Comparison of ENCODE assay signal across 9 cellular contexts in genomic region chr12:63294327-63294632, GRCh38.
DNase-seq lines count a peak whose midpoint lies in the region; FAIRE-seq and TF ChIP-seq lines count a peak whose summit lies in the region.
"Had no signal": no experiment of that assay in that cellular context is flagged by ENCODE, and none has a peak within 500 bp of the region (broad histone marks: within the 10 kb centered on the region; RNA-seq: fewer than 3 reads in every experiment).

No MANE protein-coding gene starts in this region.

- TF ChIP-seq CTCF in BJ (IDR thresholded peaks at IDR 0.05; ENCODE audit: insufficient read depth, low read depth, low read length) (no peak), fibroblast of villous mesenchyme (IDR thresholded peaks at IDR 0.05; ENCODE audit: insufficient read depth, low read depth, low read length) (no peak)

- no peaks in the 10 kb centered on the region for H3K36me3 ChIP-seq in BJ (ENCODE audit: control insufficient read depth, insufficient read depth, low read length)

- no peaks in the 10 kb centered on the region for H3K4me1 Mint-ChIP-seq in T-helper 2 cell treated with Interferon-gamma antibody and Interleukin-4, amounts not matched to agents 5 μg/mL and 100 μg/mL, for 36 hours (ENCODE audit: low read depth)

- POLR2A ChIA-PET in BJ (lab: Charles Lee): no interaction called here

- H3K9me3 Mint-ChIP-seq in T-helper 2 cell treated with Interferon-gamma antibody and Interleukin-4, amounts not matched to agents 5 μg/mL and 100 μg/mL, for 36 hours: no peaks in the 10 kb centered on the region

- no peak overlapping the region for H3K4me3 ChIP-seq in BJ (ENCODE audit: low read depth, low read length)
- no peak overlapping the region for H3K4me3 ChIP-seq in fibroblast of villous mesenchyme (ENCODE audit: low read depth, low read length)
- H3K4me3 ChIP-seq: skin epidermis had no signal

- H3K27me3 ChIP-seq in BJ (ENCODE audit: control insufficient read depth, insufficient read depth, low read length): no peaks in the 10 kb centered on the region

- no peak overlapping the region for H3K27ac Mint-ChIP-seq in T-helper 2 cell treated with Interferon-gamma antibody and Interleukin-4, amounts not matched to agents 5 μg/mL and 100 μg/mL, for 36 hours

- H3K36me3 Mint-ChIP-seq in T-helper 2 cell treated with Interferon-gamma antibody and Interleukin-4, amounts not matched to agents 5 μg/mL and 100 μg/mL, for 36 hours (ENCODE audit: low read depth): no peaks in the 10 kb centered on the region

- no peaks in the 10 kb centered on the region for H3K27me3 Mint-ChIP-seq in T-helper 2 cell treated with Interferon-gamma antibody and Interleukin-4, amounts not matched to agents 5 μg/mL and 100 μg/mL, for 36 hours (ENCODE audit: low read depth)

- CTCF ChIA-PET in BJ (lab: Yijun Ruan, JAX): no interaction called here

- peak; percentile 89 for FAIRE-seq in H54 (lab: Jason Lieb, UNC)

- peak; percentile 54 for DNase-seq in BJ (ENCODE audit: low read depth)
- DNase-seq in H54 (ENCODE audit: insufficient read length, low spot score): peak; percentile 15
- DNase-seq in NCI-H226: peak; percentile 73
- DNase-seq in fibroblast of villous mesenchyme (ENCODE audit: low read depth): peak; percentile 68
- DNase-seq in NCI-H1417 treated with DMSO at 0.1 percent for 48 hours (lab: John Stamatoyannopoulos, UW): no peak
- DNase-seq in anterior cingulate cortex (lab: John Stamatoyannopoulos, UW): no peak
- no peak for DNase-seq in SKM-1 (lab: John Stamatoyannopoulos, UW; ENCODE audit: unreplicated experiment)
- no peak for DNase-seq in T-helper 2 cell treated with Interferon-gamma antibody and Interleukin-4, amounts not matched to agents 5 μg/mL and 100 μg/mL, for 36 hours (ENCODE audit: low spot score)

- H3K4me3 Mint-ChIP-seq in T-helper 2 cell treated with Interferon-gamma antibody and Interleukin-4, amounts not matched to agents 5 μg/mL and 100 μg/mL, for 36 hours: no peak overlapping the region

- no peak for TF ChIP-seq POLR2A in H54 (IDR thresholded peaks at IDR 0.05; ENCODE audit: low read depth, low read length)

Comparison
In these comparisons a context has a peak if more than half of its experiments do, and no peak if none do; other contexts are left out.
1. DNase-seq: peak in BJ (single experiment), H54 (single experiment), NCI-H226 (single experiment) and fibroblast of villous mesenchyme (single experiment); none in NCI-H1417 treated with DMSO at 0.1 percent for 48 hours (single experiment), anterior cingulate cortex (0 of 58), SKM-1 (single experiment) and T-helper 2 cell treated with Interferon-gamma antibody and Interleukin-4, amounts not matched to agents 5 μg/mL and 100 μg/mL, for 36 hours (single experiment).